In the genomic region with DNA sequence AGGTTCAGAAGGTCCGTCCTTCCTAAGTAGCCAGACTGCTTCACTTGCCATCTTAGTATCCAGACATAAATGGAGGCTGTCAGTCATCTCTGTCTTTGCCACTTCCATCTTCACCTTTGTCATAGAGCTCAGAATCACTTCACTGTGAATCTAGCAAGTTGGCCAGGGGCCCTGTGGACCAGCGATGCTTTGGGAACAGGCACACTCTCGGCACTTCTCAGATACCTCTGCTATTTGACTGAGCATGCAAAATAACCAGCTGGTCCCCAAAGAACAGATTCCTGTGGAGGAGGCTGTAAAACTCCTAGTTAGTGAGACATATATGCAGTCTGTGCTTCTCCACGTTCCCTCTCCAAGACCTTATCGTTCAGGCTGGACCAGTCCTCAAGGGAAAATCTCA, we compare ENCODE assay signal across 33 cellular contexts.
DNase-seq lines count a peak whose midpoint lies in the region; TF ChIP-seq lines count a peak whose summit lies in the region.
"Had no signal": no experiment of that assay in that cellular context is flagged by ENCODE, and none has a peak within 500 bp of the region (broad histone marks: within the 10 kb centered on the region; RNA-seq: fewer than 3 reads in every experiment).

No MANE protein-coding gene starts in this region.

- intact Hi-C loops in CD14-positive monocyte (cut with micrococcal nuclease) = no loop called here

- no peaks in the 10 kb centered on the region for H3K79me1 ChIP-seq in neuronal stem cell (ENCODE audit: low read depth, low read length)

- peaks cover 0 to 2% of the 10 kb centered on the region in 2 donors for H3K9me3 ChIP-seq in neuronal stem cell (replicated peaks in 1 of 2; ENCODE audit: control insufficient read depth in 2 of 2, insufficient read depth in 1 of 2, low read depth in 1 of 2, low read length in 2 of 2)
- H3K9me3 ChIP-seq: A549, BE2C, Caco-2 had no signal

- no peak overlapping the region for H2BK5ac ChIP-seq in neuronal stem cell (ENCODE audit: low read length)

- no peaks in the 10 kb centered on the region for H3K36me3 ChIP-seq in neuronal stem cell (replicated peaks in 1 of 2; ENCODE audit: control insufficient read depth in 2 of 2, insufficient read depth in 2 of 2, low read length in 2 of 2)
- H3K36me3 ChIP-seq: BE2C; BLaER1; BLaER1 treated with 17β-estradiol and CSF1 and Interleukin-3, amounts not matched to agents 10 nM and 100 nM had no signal

- H2BK15ac ChIP-seq in neuronal stem cell (ENCODE audit: low read length) = no peak overlapping the region

- TF ChIP-seq CTCF in CD14-positive monocyte (IDR thresholded peaks at IDR 0.05) = no peak

- H3K27ac Mint-ChIP-seq in activated CD4-positive, alpha-beta T cell treated with anti-CD3 and anti-CD28 coated beads, Interleukin-2, amount 10 ng/mL, durations not matched to agents 7 days and 5 days = no peak overlapping the region
- no peak overlapping the region for H3K27ac Mint-ChIP-seq in CD14-positive monocyte
- H3K27ac Mint-ChIP-seq: B cell; CD4-positive, alpha-beta T cell; CD4-positive, CD25-positive, alpha-beta regulatory T cell; CD8-positive, alpha-beta memory T cell; CD8-positive, alpha-beta T cell had no signal

- H3K27ac ChIP-seq in neuronal stem cell (replicated peaks; ENCODE audit: low read length) = no peak overlapping the region
- H3K27ac ChIP-seq: 22Rv1; A549; BLaER1; BLaER1 treated with 17β-estradiol and CSF1 and Interleukin-3, amounts not matched to agents 10 nM and 100 nM; C4-2B had no signal

- no peak overlapping the region for H3K4me3 ChIP-seq in neuronal stem cell (ENCODE audit: low read length in 2 of 2)
- H3K4me3 ChIP-seq: A549; BLaER1; BLaER1 treated with 17β-estradiol and CSF1 and Interleukin-3, amounts not matched to agents 10 nM and 100 nM had no signal

- POLR2A ChIA-PET in activated CD4-positive, alpha-beta T cell treated with anti-CD3 and anti-CD28 coated beads, Interleukin-2, amount 10 ng/mL, durations not matched to agents 7 days and 5 days (lab: Charles Lee) = no interaction called here

- H3K36me3 Mint-ChIP-seq in activated CD4-positive, alpha-beta T cell treated with anti-CD3 and anti-CD28 coated beads, Interleukin-2, amount 10 ng/mL, durations not matched to agents 7 days and 5 days (ENCODE audit: low read depth) = no peaks in the 10 kb centered on the region
- H3K36me3 Mint-ChIP-seq in CD14-positive monocyte = no peaks in the 10 kb centered on the region
- H3K36me3 Mint-ChIP-seq: CD4-positive, alpha-beta memory T cell; CD4-positive, CD25-positive, alpha-beta regulatory T cell; CD8-positive, alpha-beta memory T cell; CD8-positive, alpha-beta T cell had no signal

- CTCF ChIA-PET in activated CD4-positive, alpha-beta T cell treated with anti-CD3 and anti-CD28 coated beads, Interleukin-2, amount 10 ng/mL, durations not matched to agents 7 days and 5 days (lab: Charles Lee) = interaction anchor here (0.6 to 1.7 kb wide), 3 partner anchors 14 to 286 kb away, joined by 4 to 5 read pairs (median 4); no protein-coding TSS in a partner anchor

- in situ Hi-C loops in G401 (cut with HindIII; ENCODE audit: low sequenced_read_pairs) = no loop called here

- no peak overlapping the region for H2BK120ac ChIP-seq in neuronal stem cell (ENCODE audit: low read depth, low read length)

- H3K4me1 Mint-ChIP-seq in activated CD4-positive, alpha-beta T cell treated with anti-CD3 and anti-CD28 coated beads, Interleukin-2, amount 10 ng/mL, durations not matched to agents 7 days and 5 days = no peaks in the 10 kb centered on the region
- H3K4me1 Mint-ChIP-seq in CD14-positive monocyte = no peaks in the 10 kb centered on the region
- H3K4me1 Mint-ChIP-seq: B cell; CD4-positive, alpha-beta memory T cell; CD4-positive, CD25-positive, alpha-beta regulatory T cell; CD8-positive, alpha-beta memory T cell had no signal

- no CpG with 5 or more reads among the region's 5 CpGs for WGBS in neuronal stem cell (ENCODE audit: extremely low coverage in 2 of 2, insufficient read length in 2 of 2, insufficient replicate concordance in 1 of 2), 2 donors

- peaks cover 3% of the 10 kb centered on the region for H3K27me3 Mint-ChIP-seq in activated CD4-positive, alpha-beta T cell treated with anti-CD3 and anti-CD28 coated beads, Interleukin-2, amount 10 ng/mL, durations not matched to agents 7 days and 5 days
- H3K27me3 Mint-ChIP-seq in CD14-positive monocyte (ENCODE audit: low read depth in 3 of 3) = peaks cover 3 to 14% (median 6%) of the 10 kb centered on the region in 3 donors
- H3K27me3 Mint-ChIP-seq: CD4-positive, alpha-beta T cell had no signal

- no peak overlapping the region for H3K18ac ChIP-seq in neuronal stem cell (ENCODE audit: low read length)

- H3K4me1 ChIP-seq in neuronal stem cell (ENCODE audit: control insufficient read depth in 2 of 2, insufficient read depth in 1 of 2, low read depth in 1 of 2, low read length in 2 of 2) = no peaks in the 10 kb centered on the region
- H3K4me1 ChIP-seq: A549, BE2C, BLaER1, Caco-2 had no signal

- no peak overlapping the region for H3K4ac ChIP-seq in neuronal stem cell (ENCODE audit: low read length)

- no peak overlapping the region for H2AFZ ChIP-seq in neuronal stem cell (ENCODE audit: low read length)

- H3K23ac ChIP-seq in neuronal stem cell (ENCODE audit: low read depth, low read length, poor library complexity) = no peak overlapping the region

- H3K27me3 ChIP-seq in neuronal stem cell (ENCODE audit: control insufficient read depth in 3 of 3, insufficient read depth in 3 of 3, low read depth in 1 of 3, low read length in 3 of 3) = peaks cover 0 to 10% (median 0%) of the 10 kb centered on the region in 3 experiments
- H3K27me3 ChIP-seq: BLaER1; BLaER1 treated with 17β-estradiol and CSF1 and Interleukin-3, amounts not matched to agents 10 nM and 100 nM had no signal

- H2AK5ac ChIP-seq in neuronal stem cell (ENCODE audit: low read depth, low read length) = no peak overlapping the region

- H3K14ac ChIP-seq in neuronal stem cell (ENCODE audit: low read length) = no peak overlapping the region

- H4K8ac ChIP-seq in neuronal stem cell (ENCODE audit: low read depth, low read length) = no peak overlapping the region

- H3K4me3 Mint-ChIP-seq in activated CD4-positive, alpha-beta T cell treated with anti-CD3 and anti-CD28 coated beads, Interleukin-2, amount 10 ng/mL, durations not matched to agents 7 days and 5 days = no peak overlapping the region
- no peak overlapping the region for H3K4me3 Mint-ChIP-seq in CD14-positive monocyte
- H3K4me3 Mint-ChIP-seq: B cell; CD4-positive, alpha-beta T cell; CD4-positive, CD25-positive, alpha-beta regulatory T cell; CD8-positive, alpha-beta memory T cell; CD8-positive, alpha-beta T cell had no signal

- H2BK12ac ChIP-seq in neuronal stem cell (ENCODE audit: low read length) = no peak overlapping the region

- no peak overlapping the region for H4K91ac ChIP-seq in neuronal stem cell (ENCODE audit: low read depth, low read length, poor library complexity)

- H3K9me3 Mint-ChIP-seq in activated CD4-positive, alpha-beta T cell treated with anti-CD3 and anti-CD28 coated beads, Interleukin-2, amount 10 ng/mL, durations not matched to agents 7 days and 5 days = peaks cover 2% of the 10 kb centered on the region
- peaks cover 0 to 2% (median 0%) of the 10 kb centered on the region in 7 donors for H3K9me3 Mint-ChIP-seq in CD14-positive monocyte
- H3K9me3 Mint-ChIP-seq: CD4-positive, alpha-beta T cell had no signal

- DNase-seq in G401 (ENCODE audit: low spot score) (peak; percentile 75), cerebellar cortex (ENCODE audit: low spot score) (peak; percentile 66), cerebellum (ENCODE audit: low spot score) (peak; percentile 40), neuronal stem cell (ENCODE audit: low spot score) (no peak), middle frontal gyrus (ENCODE audit: extremely low spot score, low spot score) (no peak), CD14-positive monocyte (ENCODE audit: low spot score) (no peak), SIG-M5 (lab: John Stamatoyannopoulos, UW) (no peak)
- no peak for DNase-seq in activated CD4-positive, alpha-beta T cell treated with anti-CD3 and anti-CD28 coated beads, Interleukin-2, amount 10 ng/mL, durations not matched to agents 7 days and 5 days
- DNase-seq: 8988T; ACHN; AML-193; BE2C; Caco-2; Calu3; CD4-positive, alpha-beta memory T cell; CD4-positive, alpha-beta T cell; CD4-positive, CD25-positive, alpha-beta regulatory T cell; CD8-positive, alpha-beta memory T cell; CD8-positive, alpha-beta T cell; COR-L47; DMS 273 treated with DMSO at 0.1 percent for 48 hours; DMS153; DMS53; DMS79; DMS79 treated with DMSO at 0.1 percent for 48 hours; DND-41; EL had no signal

- H3K9ac ChIP-seq in neuronal stem cell (ENCODE audit: low read depth, low read length, poor library complexity) = peak overlapping the region; percentile 14
- H3K9ac ChIP-seq: BLaER1; BLaER1 treated with 17β-estradiol and CSF1 and Interleukin-3, amounts not matched to agents 10 nM and 100 nM had no signal

- no peak overlapping the region for H3K4me2 ChIP-seq in neuronal stem cell (ENCODE audit: insufficient read depth, low read length, poor library complexity, severe bottlenecking)
- H3K4me2 ChIP-seq: A549; BLaER1; BLaER1 treated with 17β-estradiol and CSF1 and Interleukin-3, amounts not matched to agents 10 nM and 100 nM had no signal

Comparison
In these comparisons a context has a peak if more than half of its experiments do, and no peak if none do; other contexts are left out.
1. DNase-seq: peak in G401 (single experiment), cerebellar cortex (single experiment) and cerebellum (single experiment); none in neuronal stem cell (single experiment), activated CD4-positive, alpha-beta T cell treated with anti-CD3 and anti-CD28 coated beads, Interleukin-2, amount 10 ng/mL, durations not matched to agents 7 days and 5 days (single experiment), middle frontal gyrus (single experiment), CD14-positive monocyte (single experiment) and SIG-M5 (single experiment).